In genomic region chr16:593807-594206, GRCh38 we compare ENCODE assay signal across 2 cellular contexts.
TF ChIP-seq lines count a peak whose summit lies in the region.

No MANE protein-coding gene starts in this region.

TF ChIP-seq in IMR-90, 13 proteins besides CTCF, POLR2A, EP300 and RAD21:
- no peak for TF ChIP-seq ELK1 (IDR thresholded peaks at IDR 0.05; ENCODE audit: borderline replicate concordance, low read depth, low read length)
- no peak for TF ChIP-seq FOS (IDR thresholded peaks at IDR 0.05; ENCODE audit: low read depth, low read length)
- TF ChIP-seq CEBPB (IDR thresholded peaks at IDR 0.05; ENCODE audit: low read depth, low read length), result no peak
- TF ChIP-seq RCOR1 (IDR thresholded peaks at IDR 0.05; ENCODE audit: insufficient replicate concordance, low read length), result no peak
- no peak for TF ChIP-seq CHD1 (IDR thresholded peaks at IDR 0.05; ENCODE audit: low read depth, low read length)
- no peak for TF ChIP-seq USF2 (IDR thresholded peaks at IDR 0.05; ENCODE audit: low read depth, low read length)
- TF ChIP-seq SMC3 (IDR thresholded peaks at IDR 0.05; ENCODE audit: low read depth, low read length), result no peak
- no peak for TF ChIP-seq NFE2L2 (IDR thresholded peaks at IDR 0.05; ENCODE audit: low read depth, low read length)
- TF ChIP-seq MAZ (IDR thresholded peaks at IDR 0.05; ENCODE audit: borderline replicate concordance, low read depth, low read length), result no peak
- no peak for TF ChIP-seq BHLHE40 (IDR thresholded peaks at IDR 0.05; ENCODE audit: low read depth, low read length)
- no peak for TF ChIP-seq RFX5 (IDR thresholded peaks at IDR 0.05; ENCODE audit: low read depth, low read length)
- TF ChIP-seq MAFK (IDR thresholded peaks at IDR 0.05; ENCODE audit: low read depth, low read length), result no peak

TF ChIP-seq in SK-N-SH, 30 proteins besides CTCF, POLR2A, EP300 and RAD21:
- TF ChIP-seq NFIC (IDR thresholded peaks at IDR 0.05; ENCODE audit: borderline replicate concordance) (no peak), USF2 (IDR thresholded peaks at IDR 0.05; ENCODE audit: borderline replicate concordance, low read depth, low read length) (no peak), MEF2A (IDR thresholded peaks at IDR 0.05; ENCODE audit: borderline replicate concordance, low read depth) (no peak), MXI1 (IDR thresholded peaks at IDR 0.05; ENCODE audit: low read depth, low read length) (no peak), POLR2AphosphoS5 (IDR thresholded peaks at IDR 0.05; ENCODE audit: low read depth, low read length) (no peak), RCOR1 (IDR thresholded peaks at IDR 0.05; ENCODE audit: low read length) (no peak), REST (IDR thresholded peaks at IDR 0.05; ENCODE audit: low read depth, low read length) (no peak), SIN3A (IDR thresholded peaks at IDR 0.05; ENCODE audit: borderline replicate concordance, low read depth, low read length) (no peak), YY1 (IDR thresholded peaks at IDR 0.05; ENCODE audit: low read depth) (no peak), FOXM1 (IDR thresholded peaks at IDR 0.05; ENCODE audit: low read depth) (no peak), USF1 (IDR thresholded peaks at IDR 0.05; ENCODE audit: borderline replicate concordance, low read depth) (no peak), TEAD4 (IDR thresholded peaks at IDR 0.05; ENCODE audit: borderline replicate concordance, insufficient read depth) (no peak), FOXJ3 (CRISPR knock-in tag; IDR thresholded peaks at IDR 0.05) (no peak), TCF12 (IDR thresholded peaks at IDR 0.05) (no peak), GABPA (IDR thresholded peaks at IDR 0.05; ENCODE audit: low read depth) (no peak), MAX (IDR thresholded peaks at IDR 0.05; ENCODE audit: low read depth) (no peak), ELF1 (IDR thresholded peaks at IDR 0.05) (no peak), PBX3 (IDR thresholded peaks at IDR 0.05) (no peak), ZBTB33 (IDR thresholded peaks at IDR 0.05; ENCODE audit: borderline replicate concordance, low read depth) (no peak), TAF1 (IDR thresholded peaks at IDR 0.05; ENCODE audit: borderline replicate concordance, low read depth, low read length) (no peak)
